ENCODE assay signal across 8 cellular contexts in the genomic region with DNA sequence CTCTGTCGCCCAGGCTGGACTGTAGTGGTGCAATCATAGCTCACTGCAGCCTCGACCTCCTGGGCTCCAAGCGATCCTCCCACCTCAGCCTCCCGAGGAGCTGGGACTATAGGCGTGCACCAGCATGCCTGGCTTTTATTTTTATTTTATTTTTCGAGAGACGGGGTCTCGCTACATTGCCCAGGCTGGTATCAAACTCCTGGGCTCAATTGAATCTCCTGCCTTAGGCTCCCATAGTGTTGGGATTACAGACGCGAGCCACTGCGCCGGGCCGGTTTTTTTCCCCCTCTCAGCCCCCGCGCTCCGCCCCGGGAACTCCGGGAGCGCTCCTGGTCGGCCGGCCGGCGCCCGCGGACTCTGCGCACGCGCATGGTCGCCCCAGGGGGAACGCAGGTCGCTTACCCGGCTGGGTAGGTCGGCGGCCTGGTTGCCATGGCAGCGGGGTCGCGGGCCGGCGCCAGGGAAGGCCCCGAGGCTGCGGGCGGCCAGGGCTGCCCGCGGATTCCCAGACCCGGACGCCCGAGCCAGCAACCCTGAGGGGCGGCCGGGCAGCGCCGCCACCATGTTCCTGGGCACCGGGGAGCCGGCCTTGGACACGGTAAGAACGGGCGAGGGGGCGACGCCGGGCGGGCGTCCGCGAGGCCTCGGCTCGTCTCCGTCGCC. TPM values are rescaled to one million over a fixed set of nuclear protein-coding genes. Genes with fewer than 3 reads are reported as not detected.
A peak's percentile ranks its signal among the peaks of the same experiment; 100 is the strongest.
DNase-seq lines count a peak whose midpoint lies in the region; ATAC-seq lines count a peak whose summit lies in the region.

IQCE (plus strand) TSS at position 360 of the 663 bp plus-strand sequence; CDS start at position 563, 203 bp downstream.

- peaks cover 55% of the 10 kb centered on the region for H3K4me1 ChIP-seq in BLaER1
- H3K4me1 ChIP-seq in effector memory CD4-positive, alpha-beta T cell (ENCODE audit: control insufficient read depth, insufficient read depth, low read length, poor library complexity, severe bottlenecking), result peaks cover 23% of the 10 kb centered on the region

- POLR2A ChIA-PET in activated CD8-positive, alpha-beta memory T cell treated with anti-CD3 and anti-CD28 coated beads for 36 hours (lab: Charles Lee), result interaction anchor here (0.6 to 1.3 kb wide), 2 partner anchors 37 to 452 kb away, joined by 4 to 5 read pairs; no protein-coding TSS in a partner anchor

- ATAC-seq in GM19372 (IDR thresholded peaks at IDR 0.05; ENCODE audit: low read depth, unreplicated experiment) (peak; percentile 53), HG03565 (IDR thresholded peaks at IDR 0.05; ENCODE audit: unreplicated experiment) (peak; percentile 42)

- peak within 1 kb of the TSS; percentile 46; the same call in 1 of the 2 replicates for H3K27ac ChIP-seq in BLaER1
- peak within 1 kb of the TSS; percentile 60 for H3K27ac ChIP-seq in effector memory CD4-positive, alpha-beta T cell (ENCODE audit: insufficient read depth, low read length, poor library complexity, severe bottlenecking)

- H3K36me3 ChIP-seq in BLaER1, result peaks cover 4% of the 10 kb centered on the region; the same call in 1 of the 2 replicates
- no peaks in the 10 kb centered on the region for H3K36me3 ChIP-seq in effector memory CD4-positive, alpha-beta T cell (ENCODE audit: control insufficient read depth, insufficient read depth, low read length)

- H3K4me3 ChIP-seq in BLaER1, result peak within 1 kb of the TSS; percentile 79
- H3K4me3 ChIP-seq in effector memory CD4-positive, alpha-beta T cell (ENCODE audit: insufficient read depth, low read depth, low read length, poor library complexity, severe bottlenecking), result peak within 1 kb of the TSS; percentile 68

- peak; percentile 81 for DNase-seq in NK-92 treated with Interleukin-12 subunit alpha and Interleukin-12 subunit beta, amount 100 ng/mL, for 24 hours (lab: John Stamatoyannopoulos, UW)
- DNase-seq in effector memory CD4-positive, alpha-beta T cell, result peak; percentile 78 to 81 (median 81)
- peak; percentile 91 to 96 for DNase-seq in lung microvascular endothelial cell (ENCODE audit: low read depth in 2 of 2)
- DNase-seq in stimulated activated CD4-positive, alpha-beta T cell treated with anti-CD3 and anti-CD28 coated beads, TNF-alpha, amount 100 ng/mL, for 4 hours (ENCODE audit: low read depth in 3 of 3), result peak; percentile 81 to 91 (median 83)

- no peaks in the 10 kb centered on the region for H3K27me3 ChIP-seq in BLaER1
- no peaks in the 10 kb centered on the region for H3K27me3 ChIP-seq in effector memory CD4-positive, alpha-beta T cell (replicated peaks; ENCODE audit: control insufficient read depth, insufficient read depth, low read length, poor library complexity, severe bottlenecking)

- peaks cover 9% of the 10 kb centered on the region; the same call in 1 of the 2 replicates for H4K20me1 ChIP-seq in BLaER1

- no peaks in the 10 kb centered on the region for H3K9me3 ChIP-seq in BLaER1
- no peaks in the 10 kb centered on the region for H3K9me3 ChIP-seq in effector memory CD4-positive, alpha-beta T cell (ENCODE audit: control insufficient read depth, low read length)

- H3K9ac ChIP-seq in BLaER1, result peak within 1 kb of the TSS; percentile 70

- H3K4me2 ChIP-seq in BLaER1, result peak within 1 kb of the TSS; percentile 100

- CTCF ChIA-PET in activated CD8-positive, alpha-beta memory T cell treated with anti-CD3 and anti-CD28 coated beads for 36 hours (lab: Charles Lee), result interaction anchor here (1.0 kb wide), 1 partner anchor 36 kb away, joined by 3 read pairs; no protein-coding TSS in a partner anchor

RNA-seq across cellular contexts. Expression of gene IQCE, which starts in this region (rescaled TPM):
- total RNA-seq in activated CD8-positive, alpha-beta memory T cell treated with anti-CD3 and anti-CD28 coated beads for 36 hours, result 10 to 100 TPM; 10.3 to 11.2 TPM
- total RNA-seq in lung microvascular endothelial cell, result 4.6 and 6.0 TPM in 2 replicates

Comparison
In these comparisons a context has a peak if more than half of its experiments do, and no peak if none do; other contexts are left out.
1. Peak in every context shown above with its lines: DNase-seq, ATAC-seq, H3K4me3 ChIP-seq and H3K27ac ChIP-seq.